Comparison of ENCODE assay signal across 22 cellular contexts in the genomic region with DNA sequence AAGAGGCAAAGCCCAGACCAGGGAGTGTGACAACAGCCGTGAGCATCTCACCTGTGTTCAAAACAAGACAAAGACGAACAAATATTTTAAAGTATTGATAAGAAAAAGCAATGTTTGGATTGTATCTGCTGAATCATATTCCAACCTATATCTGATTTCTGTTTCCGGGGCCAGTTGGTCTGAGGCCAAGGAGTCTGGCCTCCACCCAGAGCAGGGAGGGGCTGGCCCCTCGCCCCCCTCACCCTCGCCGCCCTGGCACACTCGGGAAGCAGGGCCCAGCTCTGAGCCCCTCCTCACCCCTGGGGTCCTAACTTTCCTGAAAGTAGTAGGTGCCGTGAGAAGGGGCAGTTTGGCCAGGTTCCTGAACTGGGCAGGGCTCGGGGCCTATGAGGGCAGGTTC. TPM values are rescaled to one million over a fixed set of nuclear protein-coding genes. Genes with fewer than 3 reads are reported as not detected.
A peak's percentile ranks its signal among the peaks of the same experiment; 100 is the strongest.
DNase-seq lines count a peak whose midpoint lies in the region; ATAC-seq and TF ChIP-seq lines count a peak whose summit lies in the region.
"Had no signal": no experiment of that assay in that cellular context is flagged by ENCODE, and none has a peak within 500 bp of the region (broad histone marks: within the 10 kb centered on the region; RNA-seq: fewer than 3 reads in every experiment).

No MANE protein-coding gene starts in this region.

- no peaks in the 10 kb centered on the region for H3K9me2 ChIP-seq in HCT116 (ENCODE audit: insufficient read depth)

- POLR2A ChIA-PET in HCT116 (lab: Charles Lee) = no interaction called here

- no peak overlapping the region for H3K4me2 ChIP-seq in HCT116 (ENCODE audit: low read length)
- H3K4me2 ChIP-seq: KMS-11 had no signal

- no peaks in the 10 kb centered on the region for H3K9me3 ChIP-seq in HCT116 (ENCODE audit: control insufficient read depth in 1 of 2, insufficient read depth in 1 of 2, low read depth in 1 of 2, low read length in 2 of 2)

- H3K4me1 Mint-ChIP-seq in osteocyte (ENCODE audit: unreplicated experiment) = peaks cover 2% of the 10 kb centered on the region
- H3K4me1 Mint-ChIP-seq: T-helper 17 cell had no signal

- ATAC-seq in HCT116 (no peak), HG02763 (IDR thresholded peaks at IDR 0.05; ENCODE audit: unreplicated experiment) (no peak)
- ATAC-seq: GM12878, T-helper 17 cell had no signal

- no peaks in the 10 kb centered on the region for H3K4me1 ChIP-seq in HCT116 (ENCODE audit: control insufficient read depth in 1 of 2, insufficient read depth in 2 of 2, low read length in 2 of 2)

- RAD21 ChIA-PET in HCT116 (lab: Charles Lee; ENCODE audit: low non-redundant PET in 1 of 2, low total read pairs in 2 of 2, uncharacterized antibody in 2 of 2, unreplicated experiment in 2 of 2) = no interaction called here

- intact Hi-C loops in HCT116 (cut with micrococcal nuclease) = no loop called here

- H3K27me3 Mint-ChIP-seq in osteocyte (ENCODE audit: unreplicated experiment) = no peaks in the 10 kb centered on the region

- no peak for TF ChIP-seq RAD21 in HCT116 (IDR thresholded peaks at IDR 0.05; ENCODE audit: low read depth)

- no peaks in the 10 kb centered on the region; a peak in 2 of 4 replicates for H3K36me3 ChIP-seq in HCT116 (ENCODE audit: control insufficient read depth in 1 of 2, insufficient read depth in 2 of 2, low read length in 2 of 2)

- CTCF ChIA-PET in HCT116 (lab: Charles Lee) = no interaction called here

- no peaks in the 10 kb centered on the region for H3K27me3 ChIP-seq in HCT116 (ENCODE audit: insufficient read depth, low read length)

- no peaks in the 10 kb centered on the region for H3K9me3 Mint-ChIP-seq in osteocyte (ENCODE audit: unreplicated experiment)
- H3K9me3 Mint-ChIP-seq: CD14-positive monocyte, HFFc6 had no signal

- H3K36me3 Mint-ChIP-seq in osteocyte (ENCODE audit: unreplicated experiment) = peaks cover 16% of the 10 kb centered on the region

- TF ChIP-seq POLR2A in HCT116 (IDR thresholded peaks at IDR 0.05; ENCODE audit: borderline replicate concordance, extremely low read depth, insufficient read depth, insufficient read length) = no peak

- in situ Hi-C loops in G401 (cut with HindIII; ENCODE audit: low sequenced_read_pairs) = no loop called here

- H3K27ac ChIP-seq in HCT116 (ENCODE audit: low read depth, low read length) = no peak overlapping the region
- H3K27ac ChIP-seq in VCaP = peak overlapping the region; percentile 71; the same call in 1 of the 2 replicates
- H3K27ac ChIP-seq: KMS-11 had no signal

- peak; percentile 24 for DNase-seq in NCI-H2196 (lab: John Stamatoyannopoulos, UW; ENCODE audit: unreplicated experiment)
- DNase-seq in NCI-H2196 treated with DMSO at 0.1 percent for 48 hours (lab: John Stamatoyannopoulos, UW; ENCODE audit: unreplicated experiment) = no peak
- DNase-seq in HCT116 (ENCODE audit: low read depth, low spot score) = no peak
- no peak for DNase-seq in osteocyte (ENCODE audit: extremely low spot score, unreplicated experiment)
- no peak for DNase-seq in NCI-H187 treated with DMSO at 0.1 percent for 48 hours (lab: John Stamatoyannopoulos, UW)
- DNase-seq in G401 (ENCODE audit: low spot score) = no peak
- DNase-seq: 8988T, AML-193, DMS79 treated with DMSO at 0.1 percent for 48 hours, HFFc6, NCI-H1694, NCI-H2081 treated with DMSO at 0.1 percent for 48 hours, NCI-H510A, NCI-H748 treated with DMSO at 0.1 percent for 48 hours, Right ventricle myocardium superior, SW 1271, T-helper 17 cell had no signal

- H3K79me2 ChIP-seq in HCT116 (ENCODE audit: insufficient read depth, low read length) = no peaks in the 10 kb centered on the region

- no peak overlapping the region for H2AFZ ChIP-seq in HCT116 (ENCODE audit: low read depth, low read length, poor library complexity, severe bottlenecking)

- H3K27ac Mint-ChIP-seq in osteocyte (ENCODE audit: unreplicated experiment) = peak overlapping the region; percentile 4
- H3K27ac Mint-ChIP-seq: HFFc6, T-helper 17 cell had no signal

- no peak overlapping the region for H3K9ac ChIP-seq in HCT116 (ENCODE audit: low read length)
- H3K9ac ChIP-seq: KMS-11 had no signal

- no peak overlapping the region for H3K4me3 ChIP-seq in HCT116 (replicated peaks in 1 of 2; ENCODE audit: low read depth in 1 of 2, low read length in 2 of 2)
- H3K4me3 ChIP-seq: GM12878 had no signal

- no peak for TF ChIP-seq CTCF in HCT116 (IDR thresholded peaks at IDR 0.05 in 2 of 3, conservative IDR thresholded peaks at IDR 0.05 in 1 of 3; ENCODE audit: borderline replicate concordance in 1 of 3, insufficient read depth in 1 of 3, low read depth in 2 of 3, low read length in 2 of 3)
- no peak for TF ChIP-seq CTCF in VCaP (conservative IDR thresholded peaks at IDR 0.05)
- TF ChIP-seq CTCF in osteocyte (IDR thresholded peaks at IDR 0.05) = no peak

- H4K20me1 ChIP-seq in HCT116 (ENCODE audit: insufficient read depth) = no peaks in the 10 kb centered on the region

- no peak overlapping the region for H3K4me3 Mint-ChIP-seq in osteocyte (ENCODE audit: unreplicated experiment)
- H3K4me3 Mint-ChIP-seq: CD14-positive monocyte, HFFc6, T-helper 17 cell had no signal

- TSS peak; percentile 32 for BruUV-seq in HCT116 (replicated peaks; lab: Mats Ljungman, UMichigan)

TF ChIP-seq in HCT116, 20 proteins besides CTCF, POLR2A, EP300 and RAD21 (continues in another document):
- TF ChIP-seq EGR1 (IDR thresholded peaks at IDR 0.05; ENCODE audit: low read depth) (no peak), EZH2phosphoT487 (IDR thresholded peaks at IDR 0.05; ENCODE audit: borderline replicate concordance) (no peak), SP1 (IDR thresholded peaks at IDR 0.05; ENCODE audit: low read depth) (no peak), ZNF274 (IDR thresholded peaks at IDR 0.05; ENCODE audit: low read depth, low read length) (no peak), ZFX (IDR thresholded peaks at IDR 0.05) (no peak), TCF7L2 (IDR thresholded peaks at IDR 0.05; ENCODE audit: borderline replicate concordance, extremely low read depth, insufficient read depth, insufficient read length) (no peak), CBX3 (IDR thresholded peaks at IDR 0.05; ENCODE audit: low read depth) (no peak), YY1 (IDR thresholded peaks at IDR 0.05; ENCODE audit: extremely low read depth, insufficient replicate concordance, low read depth, low read length) (no peak), JUND (IDR thresholded peaks at IDR 0.05) (no peak), ELF1 (IDR thresholded peaks at IDR 0.05; ENCODE audit: borderline replicate concordance, low read depth) (no peak), REST (IDR thresholded peaks at IDR 0.05; ENCODE audit: low read depth) (no peak), FOSL1 (IDR thresholded peaks at IDR 0.05; ENCODE audit: low read depth) (no peak), POLR2AphosphoS5 (IDR thresholded peaks at IDR 0.05; ENCODE audit: low read depth, low read length) (no peak), SIN3A (IDR thresholded peaks at IDR 0.05; ENCODE audit: low read depth) (no peak), CEBPB (IDR thresholded peaks at IDR 0.05; ENCODE audit: low read depth) (no peak), EZH2 (IDR thresholded peaks at IDR 0.05) (no peak)
- TF ChIP-seq, protein P1, sequence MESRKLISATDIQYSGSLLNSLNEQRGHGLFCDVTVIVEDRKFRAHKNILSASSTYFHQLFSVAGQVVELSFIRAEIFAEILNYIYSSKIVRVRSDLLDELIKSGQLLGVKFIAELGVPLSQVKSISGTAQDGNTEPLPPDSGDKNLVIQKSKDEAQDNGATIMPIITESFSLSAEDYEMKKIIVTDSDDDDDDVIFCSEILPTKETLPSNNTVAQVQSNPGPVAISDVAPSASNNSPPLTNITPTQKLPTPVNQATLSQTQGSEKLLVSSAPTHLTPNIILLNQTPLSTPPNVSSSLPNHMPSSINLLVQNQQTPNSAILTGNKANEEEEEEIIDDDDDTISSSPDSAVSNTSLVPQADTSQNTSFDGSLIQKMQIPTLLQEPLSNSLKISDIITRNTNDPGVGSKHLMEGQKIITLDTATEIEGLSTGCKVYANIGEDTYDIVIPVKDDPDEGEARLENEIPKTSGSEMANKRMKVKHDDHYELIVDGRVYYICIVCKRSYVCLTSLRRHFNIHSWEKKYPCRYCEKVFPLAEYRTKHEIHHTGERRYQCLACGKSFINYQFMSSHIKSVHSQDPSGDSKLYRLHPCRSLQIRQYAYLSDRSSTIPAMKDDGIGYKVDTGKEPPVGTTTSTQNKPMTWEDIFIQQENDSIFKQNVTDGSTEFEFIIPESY (IDR thresholded peaks at IDR 0.05; ENCODE audit: extremely low read depth, insufficient replicate concordance, low read length) = no peak
- TF ChIP-seq, protein P2, sequence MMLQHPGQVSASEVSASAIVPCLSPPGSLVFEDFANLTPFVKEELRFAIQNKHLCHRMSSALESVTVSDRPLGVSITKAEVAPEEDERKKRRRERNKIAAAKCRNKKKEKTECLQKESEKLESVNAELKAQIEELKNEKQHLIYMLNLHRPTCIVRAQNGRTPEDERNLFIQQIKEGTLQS (IDR thresholded peaks at IDR 0.05) = no peak

RNA-seq across cellular contexts. Expression of gene ACTG1, which starts 48.0 kb away (rescaled TPM):
- 6,223 TPM for total RNA-seq in HCT116 (2021; ENCODE audit: unreplicated experiment)
- polyA plus RNA-seq in HCT116 (2012) = 6,644 and 8,513 TPM in 2 replicates
- total RNA-seq in osteocyte = 4,236 and 4,267 TPM in 2 replicates
- total RNA-seq in G401 (2014; rRNA removed; shearing (Covaris generic)) = 5,595 and 6,819 TPM in 2 replicates
